Comparison of ENCODE assay signal across 2 cellular contexts in the genomic region with DNA sequence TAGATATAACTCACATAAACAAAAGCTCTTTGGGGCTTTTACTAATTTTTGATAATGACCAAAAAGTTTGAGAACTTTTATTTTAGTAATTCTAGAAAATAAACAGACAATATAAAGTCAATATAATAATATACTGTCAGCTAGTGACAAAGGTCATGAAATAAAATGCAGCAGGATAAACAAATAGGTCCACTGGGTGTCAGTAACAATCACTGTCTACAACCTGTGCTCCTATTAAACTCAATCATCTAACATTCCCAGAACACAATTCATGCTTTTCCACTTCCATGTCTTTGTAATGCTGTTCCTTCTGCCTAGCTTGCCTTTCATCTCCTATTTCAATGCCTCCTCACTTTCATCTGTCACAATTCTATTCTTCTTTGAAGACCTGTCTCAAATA.
TF ChIP-seq lines count a peak whose summit lies in the region.

No MANE protein-coding gene starts in this region.

TF ChIP-seq in liver, 16 proteins besides CTCF, POLR2A, EP300 and RAD21 (continued from another document):
- TF ChIP-seq, protein P1, sequence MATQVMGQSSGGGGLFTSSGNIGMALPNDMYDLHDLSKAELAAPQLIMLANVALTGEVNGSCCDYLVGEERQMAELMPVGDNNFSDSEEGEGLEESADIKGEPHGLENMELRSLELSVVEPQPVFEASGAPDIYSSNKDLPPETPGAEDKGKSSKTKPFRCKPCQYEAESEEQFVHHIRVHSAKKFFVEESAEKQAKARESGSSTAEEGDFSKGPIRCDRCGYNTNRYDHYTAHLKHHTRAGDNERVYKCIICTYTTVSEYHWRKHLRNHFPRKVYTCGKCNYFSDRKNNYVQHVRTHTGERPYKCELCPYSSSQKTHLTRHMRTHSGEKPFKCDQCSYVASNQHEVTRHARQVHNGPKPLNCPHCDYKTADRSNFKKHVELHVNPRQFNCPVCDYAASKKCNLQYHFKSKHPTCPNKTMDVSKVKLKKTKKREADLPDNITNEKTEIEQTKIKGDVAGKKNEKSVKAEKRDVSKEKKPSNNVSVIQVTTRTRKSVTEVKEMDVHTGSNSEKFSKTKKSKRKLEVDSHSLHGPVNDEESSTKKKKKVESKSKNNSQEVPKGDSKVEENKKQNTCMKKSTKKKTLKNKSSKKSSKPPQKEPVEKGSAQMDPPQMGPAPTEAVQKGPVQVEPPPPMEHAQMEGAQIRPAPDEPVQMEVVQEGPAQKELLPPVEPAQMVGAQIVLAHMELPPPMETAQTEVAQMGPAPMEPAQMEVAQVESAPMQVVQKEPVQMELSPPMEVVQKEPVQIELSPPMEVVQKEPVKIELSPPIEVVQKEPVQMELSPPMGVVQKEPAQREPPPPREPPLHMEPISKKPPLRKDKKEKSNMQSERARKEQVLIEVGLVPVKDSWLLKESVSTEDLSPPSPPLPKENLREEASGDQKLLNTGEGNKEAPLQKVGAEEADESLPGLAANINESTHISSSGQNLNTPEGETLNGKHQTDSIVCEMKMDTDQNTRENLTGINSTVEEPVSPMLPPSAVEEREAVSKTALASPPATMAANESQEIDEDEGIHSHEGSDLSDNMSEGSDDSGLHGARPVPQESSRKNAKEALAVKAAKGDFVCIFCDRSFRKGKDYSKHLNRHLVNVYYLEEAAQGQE (IDR thresholded peaks at IDR 0.05): no peak
- TF ChIP-seq SP1 (IDR thresholded peaks at IDR 0.05) (no peak), MAX (IDR thresholded peaks at IDR 0.05) (no peak)
TF ChIP-seq in liver: peak in this region for 1.

TF ChIP-seq in HepG2, 621 proteins besides CTCF, POLR2A, EP300 and RAD21 (continued from another document):
- TF ChIP-seq, protein P2, sequence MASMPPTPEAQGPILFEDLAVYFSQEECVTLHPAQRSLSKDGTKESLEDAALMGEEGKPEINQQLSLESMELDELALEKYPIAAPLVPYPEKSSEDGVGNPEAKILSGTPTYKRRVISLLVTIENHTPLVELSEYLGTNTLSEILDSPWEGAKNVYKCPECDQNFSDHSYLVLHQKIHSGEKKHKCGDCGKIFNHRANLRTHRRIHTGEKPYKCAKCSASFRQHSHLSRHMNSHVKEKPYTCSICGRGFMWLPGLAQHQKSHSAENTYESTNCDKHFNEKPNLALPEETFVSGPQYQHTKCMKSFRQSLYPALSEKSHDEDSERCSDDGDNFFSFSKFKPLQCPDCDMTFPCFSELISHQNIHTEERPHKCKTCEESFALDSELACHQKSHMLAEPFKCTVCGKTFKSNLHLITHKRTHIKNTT (CRISPR knock-in tag; IDR thresholded peaks at IDR 0.05): no peak
- TF ChIP-seq, protein P3, sequence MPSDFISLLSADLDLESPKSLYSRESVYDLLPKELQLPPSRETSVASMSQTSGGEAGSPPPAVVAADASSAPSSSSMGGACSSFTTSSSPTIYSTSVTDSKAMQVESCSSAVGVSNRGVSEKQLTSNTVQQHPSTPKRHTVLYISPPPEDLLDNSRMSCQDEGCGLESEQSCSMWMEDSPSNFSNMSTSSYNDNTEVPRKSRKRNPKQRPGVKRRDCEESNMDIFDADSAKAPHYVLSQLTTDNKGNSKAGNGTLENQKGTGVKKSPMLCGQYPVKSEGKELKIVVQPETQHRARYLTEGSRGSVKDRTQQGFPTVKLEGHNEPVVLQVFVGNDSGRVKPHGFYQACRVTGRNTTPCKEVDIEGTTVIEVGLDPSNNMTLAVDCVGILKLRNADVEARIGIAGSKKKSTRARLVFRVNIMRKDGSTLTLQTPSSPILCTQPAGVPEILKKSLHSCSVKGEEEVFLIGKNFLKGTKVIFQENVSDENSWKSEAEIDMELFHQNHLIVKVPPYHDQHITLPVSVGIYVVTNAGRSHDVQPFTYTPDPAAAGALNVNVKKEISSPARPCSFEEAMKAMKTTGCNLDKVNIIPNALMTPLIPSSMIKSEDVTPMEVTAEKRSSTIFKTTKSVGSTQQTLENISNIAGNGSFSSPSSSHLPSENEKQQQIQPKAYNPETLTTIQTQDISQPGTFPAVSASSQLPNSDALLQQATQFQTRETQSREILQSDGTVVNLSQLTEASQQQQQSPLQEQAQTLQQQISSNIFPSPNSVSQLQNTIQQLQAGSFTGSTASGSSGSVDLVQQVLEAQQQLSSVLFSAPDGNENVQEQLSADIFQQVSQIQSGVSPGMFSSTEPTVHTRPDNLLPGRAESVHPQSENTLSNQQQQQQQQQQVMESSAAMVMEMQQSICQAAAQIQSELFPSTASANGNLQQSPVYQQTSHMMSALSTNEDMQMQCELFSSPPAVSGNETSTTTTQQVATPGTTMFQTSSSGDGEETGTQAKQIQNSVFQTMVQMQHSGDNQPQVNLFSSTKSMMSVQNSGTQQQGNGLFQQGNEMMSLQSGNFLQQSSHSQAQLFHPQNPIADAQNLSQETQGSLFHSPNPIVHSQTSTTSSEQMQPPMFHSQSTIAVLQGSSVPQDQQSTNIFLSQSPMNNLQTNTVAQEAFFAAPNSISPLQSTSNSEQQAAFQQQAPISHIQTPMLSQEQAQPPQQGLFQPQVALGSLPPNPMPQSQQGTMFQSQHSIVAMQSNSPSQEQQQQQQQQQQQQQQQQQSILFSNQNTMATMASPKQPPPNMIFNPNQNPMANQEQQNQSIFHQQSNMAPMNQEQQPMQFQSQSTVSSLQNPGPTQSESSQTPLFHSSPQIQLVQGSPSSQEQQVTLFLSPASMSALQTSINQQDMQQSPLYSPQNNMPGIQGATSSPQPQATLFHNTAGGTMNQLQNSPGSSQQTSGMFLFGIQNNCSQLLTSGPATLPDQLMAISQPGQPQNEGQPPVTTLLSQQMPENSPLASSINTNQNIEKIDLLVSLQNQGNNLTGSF (CRISPR knock-in tag; IDR thresholded peaks at IDR 0.05): no peak
- TF ChIP-seq EEA1 (CRISPR knock-in tag; IDR thresholded peaks at IDR 0.05; ENCODE audit: borderline replicate concordance): no peak
